In the genomic region with DNA sequence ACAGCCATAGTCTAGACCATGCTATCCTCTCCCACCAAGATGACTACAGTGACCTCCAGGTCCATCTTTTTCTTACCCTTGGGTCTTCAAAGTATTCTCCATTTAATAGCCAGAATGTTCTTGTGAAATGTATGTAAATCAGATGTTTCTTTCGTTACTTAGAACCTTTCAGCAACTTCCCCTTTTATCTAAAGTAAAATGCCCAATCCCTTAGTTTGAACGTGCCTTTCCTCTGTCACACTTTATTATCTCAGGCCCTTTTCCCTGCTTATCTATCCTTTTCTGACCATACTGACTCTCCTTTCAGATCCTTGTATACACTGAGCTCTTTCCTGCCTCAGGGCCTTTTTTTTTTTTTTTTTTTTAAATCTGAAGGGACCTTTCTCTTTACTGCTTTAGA, we compare ENCODE assay signal across 13 cellular contexts. TPM values are rescaled to one million over a fixed set of nuclear protein-coding genes. Genes with fewer than 3 reads are reported as not detected.
A peak's percentile ranks its signal among the peaks of the same experiment; 100 is the strongest.
DNase-seq lines count a peak whose midpoint lies in the region; ATAC-seq and TF ChIP-seq lines count a peak whose summit lies in the region.
"Had no signal": no experiment of that assay in that cellular context is flagged by ENCODE, and none has a peak within 500 bp of the region (broad histone marks: within the 10 kb centered on the region; RNA-seq: fewer than 3 reads in every experiment).

No MANE protein-coding gene starts in this region.

- 54 to 71% methylated on average over 2 of the region's 2 CpGs for WGBS in tibial nerve, 2 donors
- 49 to 57% methylated on average over 2 of the region's 2 CpGs for WGBS in testis, 2 donors

- H3K27me3 Mint-ChIP-seq in CD4-positive, alpha-beta T cell = no peaks in the 10 kb centered on the region
- H3K27me3 Mint-ChIP-seq in T-helper 17 cell = no peaks in the 10 kb centered on the region
- H3K27me3 Mint-ChIP-seq in memory B cell = no peaks in the 10 kb centered on the region

- no peak for TF ChIP-seq POLR2A in tibial nerve (IDR thresholded peaks at IDR 0.05)
- no peak for TF ChIP-seq POLR2A in testis (IDR thresholded peaks at IDR 0.05)

- H3K9me3 Mint-ChIP-seq in CD4-positive, alpha-beta T cell = no peaks in the 10 kb centered on the region
- peaks cover 3% of the 10 kb centered on the region for H3K9me3 Mint-ChIP-seq in memory B cell
- H3K9me3 Mint-ChIP-seq: T-helper 1 cell treated with Interleukin-12 subunit alpha and Interleukin-12 subunit beta and Interleukin-4 antibody, amounts not matched to agents 30 μg/mL and 1 μg/mL, for 36 hours had no signal

- H3K4me1 Mint-ChIP-seq in CD4-positive, alpha-beta T cell (ENCODE audit: low read depth) = peaks cover 23% of the 10 kb centered on the region
- H3K4me1 Mint-ChIP-seq in T-helper 17 cell = peaks cover 13% of the 10 kb centered on the region
- H3K4me1 Mint-ChIP-seq in memory B cell = peaks cover 16% of the 10 kb centered on the region

- H3K27ac ChIP-seq in CD4-positive, alpha-beta T cell (ENCODE audit: low read depth, low read length) = no peak overlapping the region
- H3K27ac ChIP-seq in HEK293 (ENCODE audit: extremely low read depth, low read depth, low read length) (no peak overlapping the region), tibial nerve (no peak overlapping the region), testis (no peak overlapping the region)

- POLR2A ChIA-PET in CD4-positive, alpha-beta T cell (lab: Charles Lee) = interaction anchor here (0.6 to 1.2 kb wide), 3 partner anchors 13 to 132 kb away, joined by 3 to 7 read pairs (median 5); a partner anchor contains a TSS
- POLR2A ChIA-PET in HEK293 (lab: Yijun Ruan, JAX) = interaction anchor here (0.6 to 2.5 kb wide), 12 partner anchors 10 to 823 kb away, joined by 3 to 14 read pairs (median 4); a partner anchor contains a TSS

- CTCF ChIA-PET in CD4-positive, alpha-beta T cell (lab: Charles Lee) = interaction anchor here (0.7 to 1.2 kb wide), 4 partner anchors 8 to 49 kb away, joined by 3 to 6 read pairs (median 4); a partner anchor contains a TSS
- CTCF ChIA-PET in HEK293 (lab: Yijun Ruan, JAX) = interaction anchor here (0.7 to 0.8 kb wide), 3 partner anchors 19 to 123 kb away, joined by 3 to 4 read pairs (median 3); no protein-coding TSS in a partner anchor

- H3K27ac Mint-ChIP-seq in CD4-positive, alpha-beta T cell = peak overlapping the region; percentile 6
- H3K27ac Mint-ChIP-seq in T-helper 17 cell = peak overlapping the region; percentile 10
- H3K27ac Mint-ChIP-seq in memory B cell = peak overlapping the region; percentile 91
- H3K27ac Mint-ChIP-seq: T-helper 1 cell treated with Interleukin-12 subunit alpha and Interleukin-12 subunit beta and Interleukin-4 antibody, amounts not matched to agents 30 μg/mL and 1 μg/mL, for 36 hours had no signal

- no peak for TF ChIP-seq EP300 in tibial nerve (IDR thresholded peaks at IDR 0.05)

- H3K9me3 ChIP-seq in CD4-positive, alpha-beta T cell (ENCODE audit: control insufficient read depth, low read length) = no peaks in the 10 kb centered on the region
- H3K9me3 ChIP-seq in HEK293 (ENCODE audit: control insufficient read depth, insufficient read depth, low read depth, low read length) (no peaks in the 10 kb centered on the region), T-helper 17 cell (ENCODE audit: control insufficient read depth, low read length, poor library complexity, severe bottlenecking) (no peaks in the 10 kb centered on the region), tibial nerve (no peaks in the 10 kb centered on the region), testis (no peaks in the 10 kb centered on the region)

- no peak for TF ChIP-seq CTCF in CD4-positive, alpha-beta T cell (IDR thresholded peaks at IDR 0.05)
- TF ChIP-seq CTCF in HEK293 (tag by site-specific recombination; IDR thresholded peaks at IDR 0.05) (no peak), tibial nerve (IDR thresholded peaks at IDR 0.05) (no peak), testis (IDR thresholded peaks at IDR 0.05) (no peak), GM20000 (IDR thresholded peaks at IDR 0.05; ENCODE audit: extremely low read depth, missing control alignments) (no peak)

- H3K27me3 ChIP-seq in CD4-positive, alpha-beta T cell (ENCODE audit: control insufficient read depth, insufficient read depth, low read length) = no peaks in the 10 kb centered on the region
- H3K27me3 ChIP-seq in tibial nerve (no peaks in the 10 kb centered on the region), testis (no peaks in the 10 kb centered on the region)

- H3K4me1 ChIP-seq in HEK293 (ENCODE audit: control insufficient read depth, insufficient read depth, low read length) (no peaks in the 10 kb centered on the region), tibial nerve (no peaks in the 10 kb centered on the region), testis (no peaks in the 10 kb centered on the region)

- intact Hi-C loops in CD4-positive, alpha-beta T cell (cut with DNase I, micrococcal nuclease) = no loop called here
- intact Hi-C loops in testis (cut with DNase I; ENCODE audit: low total_unique reads) = no loop called here

- H3K36me3 ChIP-seq in HEK293 (ENCODE audit: control insufficient read depth in 2 of 2, insufficient read depth in 1 of 2, low read length in 2 of 2) (peaks cover 16 to 38% of the 10 kb centered on the region in 2 experiments; a peak in 2 of 3 replicates), tibial nerve (peaks cover 0 to 89% (median 3%) of the 10 kb centered on the region in 3 donors), testis (ENCODE audit: low read depth, missing control alignments) (no peaks in the 10 kb centered on the region)

- H3K36me3 Mint-ChIP-seq in CD4-positive, alpha-beta T cell (ENCODE audit: low read depth) = peaks cover 81% of the 10 kb centered on the region
- H3K36me3 Mint-ChIP-seq in T-helper 17 cell (ENCODE audit: low read depth) (peaks cover 5% of the 10 kb centered on the region), memory B cell (peaks cover 17% of the 10 kb centered on the region)

- no peak for DNase-seq in CD4-positive, alpha-beta T cell
- DNase-seq in T-helper 17 cell (no peak), memory B cell (ENCODE audit: low spot score in 2 of 2) (no peak), NCI-H2081 treated with DMSO at 0.1 percent for 48 hours (lab: John Stamatoyannopoulos, UW) (no peak), tibial nerve (ENCODE audit: low spot score in 2 of 2) (no peak), testis (no peak), GM20000 (ENCODE audit: low spot score) (no peak)
- DNase-seq: hypothalamus; left ventricle myocardium superior; NCI-H2107; NK-92 treated with Interleukin-12 subunit alpha and Interleukin-12 subunit beta, amount 100 ng/mL, for 24 hours had no signal

- no peak for ATAC-seq in CD4-positive, alpha-beta T cell (ENCODE audit: poor library complexity)
- ATAC-seq in T-helper 17 cell = no peak
- ATAC-seq in memory B cell (ENCODE audit: low read depth) = peak; percentile 73
- ATAC-seq: left ventricle myocardium superior had no signal

- H3K4me3 ChIP-seq in HEK293 (ENCODE audit: low read depth, low read length) = no peak overlapping the region
- H3K4me3 ChIP-seq in tibial nerve = no peak overlapping the region
- H3K4me3 ChIP-seq in testis = no peak overlapping the region

- H3K4me3 Mint-ChIP-seq in CD4-positive, alpha-beta T cell = no peak overlapping the region
- H3K4me3 Mint-ChIP-seq in T-helper 17 cell (no peak overlapping the region), memory B cell (peak overlapping the region; percentile 78)
- H3K4me3 Mint-ChIP-seq: T-helper 1 cell treated with Interleukin-12 subunit alpha and Interleukin-12 subunit beta and Interleukin-4 antibody, amounts not matched to agents 30 μg/mL and 1 μg/mL, for 36 hours had no signal

TF ChIP-seq in HEK293, 187 proteins besides CTCF, POLR2A, EP300 and RAD21 (continues in another document):
- TF ChIP-seq, protein P1, sequence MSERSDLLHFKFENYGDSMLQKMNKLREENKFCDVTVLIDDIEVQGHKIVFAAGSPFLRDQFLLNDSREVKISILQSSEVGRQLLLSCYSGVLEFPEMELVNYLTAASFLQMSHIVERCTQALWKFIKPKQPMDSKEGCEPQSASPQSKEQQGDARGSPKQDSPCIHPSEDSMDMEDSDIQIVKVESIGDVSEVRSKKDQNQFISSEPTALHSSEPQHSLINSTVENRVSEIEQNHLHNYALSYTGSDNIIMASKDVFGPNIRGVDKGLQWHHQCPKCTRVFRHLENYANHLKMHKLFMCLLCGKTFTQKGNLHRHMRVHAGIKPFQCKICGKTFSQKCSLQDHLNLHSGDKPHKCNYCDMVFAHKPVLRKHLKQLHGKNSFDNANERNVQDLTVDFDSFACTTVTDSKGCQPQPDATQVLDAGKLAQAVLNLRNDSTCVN (tag by site-specific recombination; optimal IDR thresholded peaks at IDR 0.05) = no peak
- no peak for TF ChIP-seq SCRT2 (tag by site-specific recombination; IDR thresholded peaks at IDR 0.05)

RNA-seq across cellular contexts. Expression of a gene that starts 17.9 kb away (rescaled TPM):
- total RNA-seq in CD4-positive, alpha-beta T cell = 1 to 10 TPM; 3.8 to 5.1 TPM
- total RNA-seq in T-helper 17 cell (1 to 10 TPM; 7.3 to 9.9 TPM), tibial nerve (10 to 100 TPM in 3 of 4 donors, 1 to 10 TPM in 1; 7.1 to 15.9 (median 12.2) TPM), testis (10 to 100 TPM; 35.0 to 35.7 TPM)
- 35.2 TPM for polyA plus RNA-seq in testis (ENCODE audit: insufficient read depth, low read depth, low replicate concordance)

RNA-seq across cellular contexts. Expression of a gene that starts 21.3 kb away (rescaled TPM):
- total RNA-seq in CD4-positive, alpha-beta T cell = 100 to 1,000 TPM; 194 to 197 TPM
- 100 to 1,000 TPM; 205 to 261 TPM for total RNA-seq in T-helper 17 cell
- total RNA-seq in tibial nerve = 10 to 100 TPM; 53.5 to 83.9 (median 57.2) TPM
- total RNA-seq in testis = 100 to 1,000 TPM in 1 of 2 donors, 10 to 100 TPM in 1; 95.2 to 123 TPM
- polyA plus RNA-seq in testis (ENCODE audit: insufficient read depth, low read depth, low replicate concordance) = 137 TPM

RNA-seq across cellular contexts. Expression of a gene that starts 43.4 kb away (rescaled TPM):
- 100 to 1,000 TPM; 239 to 250 TPM for total RNA-seq in CD4-positive, alpha-beta T cell
- total RNA-seq in T-helper 17 cell = 100 to 1,000 TPM; 286 to 398 TPM
- 10 to 100 TPM; 42.4 to 72.6 (median 61.5) TPM for total RNA-seq in tibial nerve
- total RNA-seq in testis = 100 to 1,000 TPM; 146 to 149 TPM
- 85.2 TPM for polyA plus RNA-seq in testis (ENCODE audit: insufficient read depth, low read depth, low replicate concordance)

Comparison
In these comparisons a context has a peak if more than half of its experiments do, and no peak if none do; other contexts are left out.
1. H3K27ac Mint-ChIP-seq: peak in every context shown above with its lines; median percentile 91 in memory B cell; 10 in T-helper 17 cell; 6 in CD4-positive, alpha-beta T cell.